ENCODE assay signal across 1 cellular context in the genomic region with DNA sequence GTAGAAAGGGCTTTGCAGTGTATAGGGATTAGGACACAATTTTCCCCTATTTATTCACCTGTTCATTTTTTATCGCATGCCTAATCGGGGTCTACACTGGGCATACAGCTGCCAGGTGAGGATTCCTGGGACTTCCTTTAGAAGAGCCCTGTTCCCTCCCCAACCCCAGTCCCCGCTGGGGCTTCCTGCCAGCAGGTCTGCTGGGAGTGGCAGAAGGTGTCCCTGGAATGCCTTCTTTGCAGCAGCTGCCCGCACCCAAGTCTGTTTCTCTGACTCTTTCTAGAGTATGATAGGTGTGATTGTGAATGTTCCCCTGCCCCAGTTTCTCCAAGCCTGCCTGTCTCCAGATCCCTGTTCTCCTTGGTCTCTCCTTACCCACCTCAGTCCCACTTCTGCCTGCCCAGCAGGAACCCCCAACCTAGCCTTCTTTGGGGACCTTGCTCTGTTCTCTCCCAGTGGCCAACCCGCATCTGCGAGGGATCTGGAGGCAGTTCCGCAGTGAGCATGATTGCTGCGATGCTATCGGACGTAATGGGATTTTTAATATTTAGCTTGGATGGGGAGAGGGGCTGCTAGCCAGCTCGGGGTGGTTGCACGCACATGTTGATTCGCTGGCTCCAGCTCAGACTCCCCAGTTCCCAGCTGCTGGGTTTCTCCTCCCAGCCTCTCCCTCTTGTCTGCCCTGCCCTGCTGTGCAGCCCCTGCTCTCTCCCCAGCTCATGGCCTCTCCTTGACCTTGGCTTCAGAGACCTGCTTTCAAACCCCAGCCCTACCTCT.
TF ChIP-seq lines count a peak whose summit lies in the region.

No MANE protein-coding gene starts in this region.

TF ChIP-seq in SK-N-SH, 30 proteins besides CTCF, POLR2A, EP300 and RAD21:
- TF ChIP-seq, protein P1, sequence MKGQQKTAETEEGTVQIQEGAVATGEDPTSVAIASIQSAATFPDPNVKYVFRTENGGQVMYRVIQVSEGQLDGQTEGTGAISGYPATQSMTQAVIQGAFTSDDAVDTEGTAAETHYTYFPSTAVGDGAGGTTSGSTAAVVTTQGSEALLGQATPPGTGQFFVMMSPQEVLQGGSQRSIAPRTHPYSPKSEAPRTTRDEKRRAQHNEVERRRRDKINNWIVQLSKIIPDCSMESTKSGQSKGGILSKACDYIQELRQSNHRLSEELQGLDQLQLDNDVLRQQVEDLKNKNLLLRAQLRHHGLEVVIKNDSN (IDR thresholded peaks at IDR 0.05; ENCODE audit: borderline replicate concordance, low read depth): no peak
- peak; percentile 86 for TF ChIP-seq RCOR1 (IDR thresholded peaks at IDR 0.05; ENCODE audit: low read length)
- TF ChIP-seq FOXJ3 (CRISPR knock-in tag; IDR thresholded peaks at IDR 0.05): peak; percentile 89
- peak; percentile 68; the same call in 1 of the 2 replicates for TF ChIP-seq MXI1 (IDR thresholded peaks at IDR 0.05; ENCODE audit: low read depth, low read length)
- TF ChIP-seq TCF12 (IDR thresholded peaks at IDR 0.05): 0 out of 2 replicates have a peak, but pooled peaks have one; percentile 8
- TF ChIP-seq, protein P2, sequence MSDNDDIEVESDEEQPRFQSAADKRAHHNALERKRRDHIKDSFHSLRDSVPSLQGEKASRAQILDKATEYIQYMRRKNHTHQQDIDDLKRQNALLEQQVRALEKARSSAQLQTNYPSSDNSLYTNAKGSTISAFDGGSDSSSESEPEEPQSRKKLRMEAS (IDR thresholded peaks at IDR 0.05; ENCODE audit: low read depth): no peak
- no peak for TF ChIP-seq RXRA (IDR thresholded peaks at IDR 0.05; ENCODE audit: borderline replicate concordance, low read depth)
- TF ChIP-seq GATA2 (CRISPR knock-in tag; IDR thresholded peaks at IDR 0.05): peak; percentile 96
- peak; percentile 87 for TF ChIP-seq CHD2 (IDR thresholded peaks at IDR 0.05; ENCODE audit: low read length, partially characterized antibody)
